ENCODE assay signal across 17 cellular contexts in genomic region chr3:14441240-14441919, GRCh38. TPM values are rescaled to one million over a fixed set of nuclear protein-coding genes. Genes with fewer than 3 reads are reported as not detected.
A peak's percentile ranks its signal among the peaks of the same experiment; 100 is the strongest.
DNase-seq lines count a peak whose midpoint lies in the region; ATAC-seq, FAIRE-seq and TF ChIP-seq lines count a peak whose summit lies in the region.
"Had no signal": no experiment of that assay in that cellular context is flagged by ENCODE, and none has a peak within 500 bp of the region (broad histone marks: within the 10 kb centered on the region; RNA-seq: fewer than 3 reads in every experiment).

No MANE protein-coding gene starts in this region.

- H3K9me3 Mint-ChIP-seq in naive thymus-derived CD4-positive, alpha-beta T cell, result no peaks in the 10 kb centered on the region

- H3K36me3 Mint-ChIP-seq in naive thymus-derived CD4-positive, alpha-beta T cell, result peaks cover 8 to 17% (median 14%) of the 10 kb centered on the region in 5 donors

- no peaks in the 10 kb centered on the region for H3K27me3 ChIP-seq in BLaER1 treated with 17β-estradiol and CSF1 and Interleukin-3, amounts not matched to agents 10 nM and 100 nM
- no peaks in the 10 kb centered on the region for H3K27me3 ChIP-seq in OCI-LY1 (ENCODE audit: insufficient read depth, low read length)
- no peaks in the 10 kb centered on the region for H3K27me3 ChIP-seq in naive thymus-derived CD4-positive, alpha-beta T cell (ENCODE audit: control insufficient read depth in 2 of 2, insufficient read depth in 2 of 2, low read length in 2 of 2)
- no peaks in the 10 kb centered on the region for H3K27me3 ChIP-seq in uterus

- peak overlapping the region in 5 of 11 experiments; percentile 3 to 41 (median 12); a peak in 4 of 22 replicates for H3K9ac ChIP-seq in BLaER1 treated with 17β-estradiol and CSF1 and Interleukin-3, amounts not matched to agents 10 nM and 100 nM
- peak overlapping the region; percentile 54; the same call in 1 of the 2 replicates for H3K9ac ChIP-seq in OCI-LY1 (ENCODE audit: low read length)
- H3K9ac ChIP-seq: SK-N-SH had no signal

- H3K27ac Mint-ChIP-seq in naive thymus-derived CD4-positive, alpha-beta T cell, result no peak overlapping the region
- H3K27ac Mint-ChIP-seq: B cell, progenitor cell of endocrine pancreas had no signal

- H4K20me1 ChIP-seq in BLaER1 treated with 17β-estradiol and CSF1 and Interleukin-3, amounts not matched to agents 10 nM and 100 nM, result peaks cover 7 to 100% (median 81%) of the 10 kb centered on the region in 11 experiments; a peak in 21 of 22 replicates
- no peaks in the 10 kb centered on the region for H4K20me1 ChIP-seq in OCI-LY1 (ENCODE audit: insufficient read depth, low read length)

- H3K9me2 ChIP-seq in OCI-LY1 (ENCODE audit: low read depth, low read length), result no peaks in the 10 kb centered on the region
- H3K9me2 ChIP-seq: SK-N-SH had no signal

- H3K27me3 Mint-ChIP-seq in naive thymus-derived CD4-positive, alpha-beta T cell, result no peaks in the 10 kb centered on the region
- H3K27me3 Mint-ChIP-seq: B cell, progenitor cell of endocrine pancreas had no signal

- no peak for TF ChIP-seq POLR2A in uterus (IDR thresholded peaks at IDR 0.05)

- no peaks in the 10 kb centered on the region for H3K9me3 ChIP-seq in BLaER1 treated with 17β-estradiol and CSF1 and Interleukin-3, amounts not matched to agents 10 nM and 100 nM (replicated peaks in 1 of 11)
- H3K9me3 ChIP-seq in OCI-LY1 (ENCODE audit: low read length) (no peaks in the 10 kb centered on the region), uterus (no peaks in the 10 kb centered on the region)
- H3K9me3 ChIP-seq in naive thymus-derived CD4-positive, alpha-beta T cell (ENCODE audit: control insufficient read depth in 2 of 3, low read length in 3 of 3), result no peaks in the 10 kb centered on the region
- H3K9me3 ChIP-seq: SK-N-SH had no signal

- H3K27ac ChIP-seq in BLaER1 treated with 17β-estradiol and CSF1 and Interleukin-3, amounts not matched to agents 10 nM and 100 nM, result peak overlapping the region in 7 of 11 experiments; percentile 3 to 48 (median 38); a peak in 9 of 22 replicates
- H3K27ac ChIP-seq in OCI-LY1 (ENCODE audit: low read depth, low read length, poor library complexity, severe bottlenecking) (peak overlapping the region; percentile 93), uterus (peak overlapping the region in 1 of 2 donors; percentile 21)
- no peak overlapping the region for H3K27ac ChIP-seq in naive thymus-derived CD4-positive, alpha-beta T cell (ENCODE audit: low read depth, low read length)

- peak; percentile 40 for DNase-seq in epithelial cell of esophagus (ENCODE audit: low read depth)
- DNase-seq in naive thymus-derived CD4-positive, alpha-beta T cell, result no peak
- no peak for DNase-seq in GM10266 (ENCODE audit: extremely low spot score)
- DNase-seq in mesenteric fat pad (ENCODE audit: low spot score), result no peak
- DNase-seq in uterus, result no peak
- DNase-seq in GM19239 (ENCODE audit: insufficient read length, low spot score), result no peak
- DNase-seq: activated CD8-positive, alpha-beta memory T cell treated with anti-CD3 and anti-CD28 coated beads, Interleukin-2, amount 50 U/mL, for 48 hours; Kasumi-1; NCI-H1930; stimulated activated CD4-positive, alpha-beta T cell treated with anti-CD3 and anti-CD28 coated beads, Interleukin-1b, Interleukin-23, amount 100 ng/mL, for 48 hours had no signal

- H3F3A ChIP-seq in OCI-LY1 (ENCODE audit: insufficient read depth, low read length), result no peaks in the 10 kb centered on the region

- CTCF ChIA-PET in naive thymus-derived CD4-positive, alpha-beta T cell (lab: Charles Lee), result no interaction called here

- H3K4me3 Mint-ChIP-seq in naive thymus-derived CD4-positive, alpha-beta T cell, result no peak overlapping the region
- H3K4me3 Mint-ChIP-seq: B cell had no signal

- peaks cover 37 to 64% (median 44%) of the 10 kb centered on the region in 10 experiments for H3K4me1 ChIP-seq in BLaER1 treated with 17β-estradiol and CSF1 and Interleukin-3, amounts not matched to agents 10 nM and 100 nM
- peaks cover 40% of the 10 kb centered on the region for H3K4me1 ChIP-seq in OCI-LY1 (ENCODE audit: insufficient read depth, low read length, severe bottlenecking)
- H3K4me1 ChIP-seq in naive thymus-derived CD4-positive, alpha-beta T cell (ENCODE audit: control insufficient read depth in 2 of 2, insufficient read depth in 2 of 2, low read length in 2 of 2), result peaks cover 0 to 5% of the 10 kb centered on the region in 2 donors
- H3K4me1 ChIP-seq in uterus, result peaks cover 0 to 15% of the 10 kb centered on the region in 2 donors

- peak; percentile 31 for ATAC-seq in naive thymus-derived CD4-positive, alpha-beta T cell

- peaks cover 15 to 32% (median 22%) of the 10 kb centered on the region in 7 donors for H3K4me1 Mint-ChIP-seq in naive thymus-derived CD4-positive, alpha-beta T cell

- POLR2A ChIA-PET in naive thymus-derived CD4-positive, alpha-beta T cell (lab: Charles Lee), result interaction anchor here (1.2 kb wide), 1 partner anchor 35 kb away, joined by 3 read pairs; no protein-coding TSS in a partner anchor

- peaks cover 4% of the 10 kb centered on the region; the same call in 1 of the 2 replicates for H3K79me2 ChIP-seq in OCI-LY1 (ENCODE audit: insufficient read depth, low read length)

- H3K4me3 ChIP-seq in BLaER1 treated with 17β-estradiol and CSF1 and Interleukin-3, amounts not matched to agents 10 nM and 100 nM, result no peak overlapping the region
- H3K4me3 ChIP-seq in OCI-LY1 (ENCODE audit: low read depth, low read length, poor library complexity, severe bottlenecking), result no peak overlapping the region
- H3K4me3 ChIP-seq in epithelial cell of esophagus (ENCODE audit: low read length), result no peak overlapping the region
- no peak overlapping the region for H3K4me3 ChIP-seq in naive thymus-derived CD4-positive, alpha-beta T cell (ENCODE audit: low read length)
- H3K4me3 ChIP-seq in uterus, result no peak overlapping the region

- no peak for FAIRE-seq in GM19239 (lab: Jason Lieb, UNC)
- FAIRE-seq: colon, GM12891 had no signal

- H2AFZ ChIP-seq in OCI-LY1 (ENCODE audit: low read length), result no peak overlapping the region

- TF ChIP-seq CTCF in OCI-LY1 (IDR thresholded peaks at IDR 0.05; ENCODE audit: low read length), result no peak
- no peak for TF ChIP-seq CTCF in epithelial cell of esophagus (IDR thresholded peaks at IDR 0.05; ENCODE audit: insufficient read depth, low read depth, low read length, missing control alignments)
- TF ChIP-seq CTCF in GM10266 (IDR thresholded peaks at IDR 0.05; ENCODE audit: control insufficient read depth, insufficient read depth, low read depth, missing control alignments), result no peak
- TF ChIP-seq CTCF in uterus (IDR thresholded peaks at IDR 0.05), result no peak

- H3K36me3 ChIP-seq in BLaER1 treated with 17β-estradiol and CSF1 and Interleukin-3, amounts not matched to agents 10 nM and 100 nM, result peaks cover 28 to 43% (median 35%) of the 10 kb centered on the region in 11 experiments
- H3K36me3 ChIP-seq in OCI-LY1 (ENCODE audit: insufficient read depth, low read length) (peaks cover 29% of the 10 kb centered on the region), uterus (no peaks in the 10 kb centered on the region)
- peaks cover 0 to 24% (median 3%) of the 10 kb centered on the region in 3 experiments for H3K36me3 ChIP-seq in naive thymus-derived CD4-positive, alpha-beta T cell (ENCODE audit: control insufficient read depth in 2 of 3, insufficient read depth in 3 of 3, low read length in 3 of 3)

- H3K4me2 ChIP-seq in BLaER1 treated with 17β-estradiol and CSF1 and Interleukin-3, amounts not matched to agents 10 nM and 100 nM, result peak overlapping the region; percentile 52 to 91 (median 66)
- peak overlapping the region; percentile 72; the same call in 1 of the 2 replicates for H3K4me2 ChIP-seq in OCI-LY1 (ENCODE audit: low read length)
- H3K4me2 ChIP-seq: SK-N-SH had no signal

- intact Hi-C loops in naive thymus-derived CD4-positive, alpha-beta T cell (cut with micrococcal nuclease), result no loop called here
- intact Hi-C loops in uterus (cut with DNase I; ENCODE audit: low total_unique reads), result no loop called here

RNA-seq across cellular contexts. Expression of gene SLC6A6, which starts 39.0 kb away (rescaled TPM):
- 10 to 100 TPM; 34.5 to 87.5 (median 35.6) TPM for total RNA-seq in naive thymus-derived CD4-positive, alpha-beta T cell
- 1 to 10 TPM; 3.0 to 3.2 TPM for polyA plus RNA-seq in naive thymus-derived CD4-positive, alpha-beta T cell
- total RNA-seq in mesenteric fat pad, result 49.3 TPM
- 10 to 100 TPM; 15.9 to 37.5 (median 18.0) TPM for total RNA-seq in uterus
